In genomic region chr9:95923794-95924193, GRCh38 we compare ENCODE assay signal across 17 cellular contexts.
"Had no signal": no experiment of that assay in that cellular context is flagged by ENCODE, and none has a peak within 500 bp of the region (broad histone marks: within the 10 kb centered on the region; RNA-seq: fewer than 3 reads in every experiment).

No MANE protein-coding gene starts in this region.

- H3K4me1 ChIP-seq: foreskin keratinocyte, psoas muscle, sigmoid colon, tibial artery, uterus had no signal

- H3K27me3 ChIP-seq: body of pancreas, dorsolateral prefrontal cortex, foreskin keratinocyte, ovary, sigmoid colon, tibial artery, uterus had no signal

- DNase-seq: activated B cell treated with CpG ODN at 0.5 μM for 24 hours; activated CD4-positive, alpha-beta memory T cell treated with anti-CD3 and anti-CD28 coated beads for 36 hours; activated CD4-positive, alpha-beta T cell treated with anti-CD3 and anti-CD28 coated beads for 4 hours; activated naive CD8-positive, alpha-beta T cell treated with anti-CD3 and anti-CD28 coated beads for 36 hours; body of pancreas; dorsolateral prefrontal cortex; foreskin keratinocyte; natural killer cell; ovary; psoas muscle; sigmoid colon; stimulated activated CD8-positive, alpha-beta memory T cell treated with anti-CD3 and anti-CD28 coated beads, Interleukin-4, amount 100 ng/mL, for 48 hours; stimulated activated naive CD4-positive, alpha-beta T cell; T-cell; tibial artery; uterus had no signal

- ATAC-seq: body of pancreas, foreskin keratinocyte, natural killer cell, psoas muscle, T-cell had no signal

- H3K9me3 ChIP-seq: body of pancreas, ovary, psoas muscle, sigmoid colon, tibial artery, uterus had no signal

- H3K4me3 ChIP-seq: body of pancreas, dorsolateral prefrontal cortex, ovary, psoas muscle, sigmoid colon, tibial artery, uterus had no signal

- H3K27ac ChIP-seq: body of pancreas, dorsolateral prefrontal cortex, epithelial cell of prostate, foreskin keratinocyte, ovary, psoas muscle, sigmoid colon, tibial artery, uterus had no signal

- H3K36me3 ChIP-seq: ovary had no signal
